15 cellular contexts compared by ENCODE assay signal in the genomic region with DNA sequence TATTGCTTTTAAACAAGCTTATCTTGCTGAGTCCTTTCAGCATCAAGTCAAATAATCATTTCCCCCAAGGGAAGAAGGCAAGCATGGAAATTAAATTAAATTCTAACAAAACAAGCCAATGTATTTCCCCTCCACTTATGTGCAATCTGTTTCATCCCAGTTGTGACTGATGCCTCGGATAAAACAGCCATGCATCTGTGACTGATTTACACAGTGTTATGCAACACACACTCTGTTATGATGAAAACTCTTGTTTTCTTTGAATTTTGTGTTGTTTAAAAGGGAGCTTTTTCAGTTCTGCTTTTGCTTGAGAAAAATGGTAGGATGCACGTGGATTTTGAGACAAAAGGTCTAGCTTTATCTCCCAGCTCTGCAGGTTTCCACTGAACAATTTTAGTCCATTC. TPM values are rescaled to one million over a fixed set of nuclear protein-coding genes. Genes with fewer than 3 reads are reported as not detected.
A peak's percentile ranks its signal among the peaks of the same experiment; 100 is the strongest.
DNase-seq lines count a peak whose midpoint lies in the region; ATAC-seq and TF ChIP-seq lines count a peak whose summit lies in the region.
"Had no signal": no experiment of that assay in that cellular context is flagged by ENCODE, and none has a peak within 500 bp of the region (broad histone marks: within the 10 kb centered on the region; RNA-seq: fewer than 3 reads in every experiment).

No MANE protein-coding gene starts in this region.

- H2AFZ ChIP-seq in PC-3 (ENCODE audit: low read length) = no peak overlapping the region

- BruUV-seq in PC-3 (replicated peaks; lab: Mats Ljungman, UMichigan) = no TSS peak

- no peaks in the 10 kb centered on the region for H3K27me3 ChIP-seq in naive thymus-derived CD4-positive, alpha-beta T cell (ENCODE audit: control insufficient read depth in 2 of 2, insufficient read depth in 2 of 2, low read length in 2 of 2)
- peaks cover 69% of the 10 kb centered on the region for H3K27me3 ChIP-seq in PC-3 (ENCODE audit: low read length)
- H3K27me3 ChIP-seq: esophagus squamous epithelium, pancreas had no signal

- H3K9ac ChIP-seq in PC-3 (ENCODE audit: low read length) = no peak overlapping the region

- no peak overlapping the region for H3K27ac ChIP-seq in naive thymus-derived CD4-positive, alpha-beta T cell (ENCODE audit: low read depth, low read length)
- H3K27ac ChIP-seq in PC-3 (ENCODE audit: low read length) = no peak overlapping the region
- H3K27ac ChIP-seq: 22Rv1, pancreas, SJSA1, thoracic aorta had no signal

- peak; percentile 54 for ATAC-seq in naive thymus-derived CD4-positive, alpha-beta T cell
- no peak for ATAC-seq in HG03135 (IDR thresholded peaks at IDR 0.05; ENCODE audit: unreplicated experiment)
- ATAC-seq in PC-3 = no peak

- H4K20me1 ChIP-seq in PC-3 (ENCODE audit: low read length) = no peaks in the 10 kb centered on the region

- H3K4me3 Mint-ChIP-seq in naive thymus-derived CD4-positive, alpha-beta T cell = no peak overlapping the region
- H3K4me3 Mint-ChIP-seq in activated naive CD4-positive, alpha-beta T cell treated with anti-CD3 and anti-CD28 coated beads, Interleukin-2, amount 10 ng/mL, durations not matched to agents 7 days and 5 days = no peak overlapping the region
- H3K4me3 Mint-ChIP-seq: activated B cell treated with CpG ODN at 0.5 μM for 24 hours; activated naive CD8-positive, alpha-beta T cell treated with anti-CD3 and anti-CD28 coated beads, Interleukin-2, amount 10 ng/mL, durations not matched to agents 7 days and 5 days had no signal

- H3K9me3 ChIP-seq in naive thymus-derived CD4-positive, alpha-beta T cell (ENCODE audit: control insufficient read depth in 2 of 3, low read length in 3 of 3) = no peaks in the 10 kb centered on the region
- no peaks in the 10 kb centered on the region for H3K9me3 ChIP-seq in PC-3 (ENCODE audit: low read length)
- H3K9me3 ChIP-seq: esophagus squamous epithelium, pancreas, thoracic aorta had no signal

- H3K27me3 Mint-ChIP-seq in naive thymus-derived CD4-positive, alpha-beta T cell = peaks cover 10 to 28% (median 16%) of the 10 kb centered on the region in 5 donors
- no peaks in the 10 kb centered on the region for H3K27me3 Mint-ChIP-seq in activated naive CD4-positive, alpha-beta T cell treated with anti-CD3 and anti-CD28 coated beads, Interleukin-2, amount 10 ng/mL, durations not matched to agents 7 days and 5 days

- TF ChIP-seq CTCF in PC-3 (conservative IDR thresholded peaks at IDR 0.05; ENCODE audit: low read depth, low read length) = no peak

- CTCF ChIA-PET in naive thymus-derived CD4-positive, alpha-beta T cell (lab: Charles Lee) = interaction anchor here (0.7 to 0.9 kb wide), 2 partner anchors 8 to 178 kb away, joined by 3 to 5 read pairs; no protein-coding TSS in a partner anchor
- CTCF ChIA-PET in activated naive CD4-positive, alpha-beta T cell treated with anti-CD3 and anti-CD28 coated beads, Interleukin-2, amount 10 ng/mL, durations not matched to agents 7 days and 5 days (lab: Charles Lee) = no interaction called here
- CTCF ChIA-PET in PC-3 (lab: Charles Lee) = no interaction called here

- H3K27ac Mint-ChIP-seq in naive thymus-derived CD4-positive, alpha-beta T cell = no peak overlapping the region
- no peak overlapping the region for H3K27ac Mint-ChIP-seq in activated naive CD4-positive, alpha-beta T cell treated with anti-CD3 and anti-CD28 coated beads, Interleukin-2, amount 10 ng/mL, durations not matched to agents 7 days and 5 days
- H3K27ac Mint-ChIP-seq: activated B cell treated with CpG ODN at 0.5 μM for 24 hours; activated naive CD8-positive, alpha-beta T cell treated with anti-CD3 and anti-CD28 coated beads, Interleukin-2, amount 10 ng/mL, durations not matched to agents 7 days and 5 days had no signal

- no peak overlapping the region for H3K4me3 ChIP-seq in naive thymus-derived CD4-positive, alpha-beta T cell (ENCODE audit: low read length)
- no peak overlapping the region for H3K4me3 ChIP-seq in PC-3 (ENCODE audit: low read length)
- H3K4me3 ChIP-seq: esophagus squamous epithelium, pancreas, SJSA1, thoracic aorta had no signal

- peak; percentile 34 for DNase-seq in DMS 273 (lab: John Stamatoyannopoulos, UW; ENCODE audit: unreplicated experiment)
- DNase-seq in DMS 273 treated with DMSO at 0.1 percent for 48 hours (lab: John Stamatoyannopoulos, UW) = no peak
- DNase-seq in NOMO-1 (lab: John Stamatoyannopoulos, UW; ENCODE audit: unreplicated experiment in 2 of 2) = peak; percentile 38 to 84
- peak; percentile 78 for DNase-seq in dedifferentiated amniotic fluid mesenchymal stem cell (ENCODE audit: extremely low spot score)
- no peak for DNase-seq in naive thymus-derived CD4-positive, alpha-beta T cell
- no peak for DNase-seq in activated naive CD4-positive, alpha-beta T cell treated with anti-CD3 and anti-CD28 coated beads, Interleukin-2, amount 10 ng/mL, durations not matched to agents 7 days and 5 days
- no peak for DNase-seq in PC-3
- DNase-seq: activated B cell treated with CpG ODN at 0.5 μM for 24 hours; activated naive CD8-positive, alpha-beta T cell treated with anti-CD3 and anti-CD28 coated beads, Interleukin-2, amount 10 ng/mL, durations not matched to agents 7 days and 5 days; esophagus squamous epithelium; pancreas had no signal

- H3K79me2 ChIP-seq in PC-3 (ENCODE audit: low read length) = no peaks in the 10 kb centered on the region

- no peaks in the 10 kb centered on the region for H3K36me3 ChIP-seq in naive thymus-derived CD4-positive, alpha-beta T cell (ENCODE audit: control insufficient read depth in 2 of 3, insufficient read depth in 3 of 3, low read length in 3 of 3)
- H3K36me3 ChIP-seq in PC-3 (ENCODE audit: low read depth, low read length) = no peaks in the 10 kb centered on the region
- H3K36me3 ChIP-seq: esophagus squamous epithelium, pancreas, SJSA1, thoracic aorta had no signal

- H3K4me1 ChIP-seq in naive thymus-derived CD4-positive, alpha-beta T cell (ENCODE audit: control insufficient read depth in 2 of 2, insufficient read depth in 2 of 2, low read length in 2 of 2) = no peaks in the 10 kb centered on the region
- no peaks in the 10 kb centered on the region for H3K4me1 ChIP-seq in PC-3 (ENCODE audit: insufficient read depth, low read length)
- H3K4me1 ChIP-seq: pancreas, SJSA1 had no signal

- H3K9me2 ChIP-seq in PC-3 (replicated peaks; ENCODE audit: low read length) = no peaks in the 10 kb centered on the region

- H3K4me2 ChIP-seq in PC-3 (ENCODE audit: low read length) = no peak overlapping the region

- intact Hi-C loops in naive thymus-derived CD4-positive, alpha-beta T cell (cut with micrococcal nuclease) = no loop called here
- intact Hi-C loops in PC-3 (cut with micrococcal nuclease) = no loop called here

- H3K36me3 Mint-ChIP-seq in naive thymus-derived CD4-positive, alpha-beta T cell = no peaks in the 10 kb centered on the region
- H3K36me3 Mint-ChIP-seq in activated naive CD4-positive, alpha-beta T cell treated with anti-CD3 and anti-CD28 coated beads, Interleukin-2, amount 10 ng/mL, durations not matched to agents 7 days and 5 days = no peaks in the 10 kb centered on the region
- H3K36me3 Mint-ChIP-seq: activated naive CD8-positive, alpha-beta T cell treated with anti-CD3 and anti-CD28 coated beads, Interleukin-2, amount 10 ng/mL, durations not matched to agents 7 days and 5 days had no signal

- H3F3A ChIP-seq in PC-3 (ENCODE audit: low read length, unreplicated experiment) = no peaks in the 10 kb centered on the region

- no peaks in the 10 kb centered on the region for H3K4me1 Mint-ChIP-seq in naive thymus-derived CD4-positive, alpha-beta T cell
- H3K4me1 Mint-ChIP-seq in activated naive CD4-positive, alpha-beta T cell treated with anti-CD3 and anti-CD28 coated beads, Interleukin-2, amount 10 ng/mL, durations not matched to agents 7 days and 5 days = no peaks in the 10 kb centered on the region
- H3K4me1 Mint-ChIP-seq: activated B cell treated with CpG ODN at 0.5 μM for 24 hours; activated naive CD8-positive, alpha-beta T cell treated with anti-CD3 and anti-CD28 coated beads, Interleukin-2, amount 10 ng/mL, durations not matched to agents 7 days and 5 days had no signal

- POLR2A ChIA-PET in naive thymus-derived CD4-positive, alpha-beta T cell (lab: Charles Lee) = interaction anchor here (0.6 kb wide), 1 partner anchor 159 kb away, joined by 3 read pairs; no protein-coding TSS in a partner anchor
- POLR2A ChIA-PET in PC-3 (lab: Charles Lee; ENCODE audit: unreplicated experiment) = no interaction called here

- H3K9me3 Mint-ChIP-seq in naive thymus-derived CD4-positive, alpha-beta T cell = peaks cover 0 to 6% (median 0%) of the 10 kb centered on the region in 11 donors
- H3K9me3 Mint-ChIP-seq in activated naive CD4-positive, alpha-beta T cell treated with anti-CD3 and anti-CD28 coated beads, Interleukin-2, amount 10 ng/mL, durations not matched to agents 7 days and 5 days = no peaks in the 10 kb centered on the region
- H3K9me3 Mint-ChIP-seq: activated naive CD8-positive, alpha-beta T cell treated with anti-CD3 and anti-CD28 coated beads, Interleukin-2, amount 10 ng/mL, durations not matched to agents 7 days and 5 days had no signal

RNA-seq across cellular contexts. Expression of a gene that starts 32.6 kb away (rescaled TPM):
- not detected for total RNA-seq in naive thymus-derived CD4-positive, alpha-beta T cell
- polyA plus RNA-seq in naive thymus-derived CD4-positive, alpha-beta T cell = not detected
- not detected in 2 replicates for total RNA-seq in PC-3 (2014; rRNA removed)
- total RNA-seq: activated B cell treated with CpG ODN at 0.5 μM for 24 hours; activated naive CD8-positive, alpha-beta T cell treated with anti-CD3 and anti-CD28 coated beads, Interleukin-2, amount 10 ng/mL, durations not matched to agents 7 days and 5 days had no signal

Comparison
In these comparisons a context has a peak if more than half of its experiments do, and no peak if none do; other contexts are left out.
1. DNase-seq: peak in DMS 273 (single experiment), NOMO-1 (2 of 2) and dedifferentiated amniotic fluid mesenchymal stem cell (single experiment); none in DMS 273 treated with DMSO at 0.1 percent for 48 hours (single experiment), naive thymus-derived CD4-positive, alpha-beta T cell (0 of 9), activated naive CD4-positive, alpha-beta T cell treated with anti-CD3 and anti-CD28 coated beads, Interleukin-2, amount 10 ng/mL, durations not matched to agents 7 days and 5 days (single experiment) and PC-3 (single experiment).